ENCODE assay signal across 16 cellular contexts in genomic region chr7:6016653-6016966, GRCh38. TPM values are rescaled to one million over a fixed set of nuclear protein-coding genes. Genes with fewer than 3 reads are reported as not detected.
DNase-seq lines count a peak whose midpoint lies in the region; ATAC-seq, FAIRE-seq and TF ChIP-seq lines count a peak whose summit lies in the region.
"Had no signal": no experiment of that assay in that cellular context is flagged by ENCODE, and none has a peak within 500 bp of the region (broad histone marks: within the 10 kb centered on the region; RNA-seq: fewer than 3 reads in every experiment).

No MANE protein-coding gene starts in this region.

- H3K4me3 Mint-ChIP-seq in astrocyte (ENCODE audit: unreplicated experiment) = no peak overlapping the region
- H3K4me3 Mint-ChIP-seq in CD4-positive, alpha-beta T cell = no peak overlapping the region
- H3K4me3 Mint-ChIP-seq: effector memory CD8-positive, alpha-beta T cell had no signal

- no peak overlapping the region for H3K4me2 ChIP-seq in HCT116 (ENCODE audit: low read length)
- no peak overlapping the region for H3K4me2 ChIP-seq in astrocyte (ENCODE audit: low read length)
- peak overlapping the region; percentile 51 for H3K4me2 ChIP-seq in parathyroid adenoma (ENCODE audit: low read length)

- DNase-seq in HCT116 (ENCODE audit: low read depth, low spot score) (no peak), astrocyte (ENCODE audit: low read depth) (no peak), medulla oblongata (ENCODE audit: extremely low spot score) (no peak)
- no peak for DNase-seq in CD4-positive, alpha-beta T cell
- DNase-seq: body of pancreas; effector memory CD8-positive, alpha-beta T cell; NCI-H146; NCI-H748 treated with DMSO at 0.1 percent for 48 hours; SHP77 treated with DMSO at 0.1 percent for 48 hours; substantia nigra had no signal

- peaks cover 22% of the 10 kb centered on the region for H3K36me3 Mint-ChIP-seq in astrocyte (ENCODE audit: low read depth, unreplicated experiment)
- peaks cover 64% of the 10 kb centered on the region for H3K36me3 Mint-ChIP-seq in CD4-positive, alpha-beta T cell (ENCODE audit: low read depth)

- H3K27ac ChIP-seq in C4-2B = peak overlapping the region; percentile 40
- peak overlapping the region; percentile 4; the same call in 1 of the 2 replicates for H3K27ac ChIP-seq in HCT116 (ENCODE audit: low read depth, low read length)
- H3K27ac ChIP-seq in astrocyte (ENCODE audit: low read depth, low read length) = no peak overlapping the region
- H3K27ac ChIP-seq in parathyroid adenoma = peak overlapping the region; percentile 92
- no peak overlapping the region for H3K27ac ChIP-seq in CD4-positive, alpha-beta T cell (ENCODE audit: low read depth, low read length)
- H3K27ac ChIP-seq: body of pancreas had no signal

- TF ChIP-seq POLR2A in HCT116 (IDR thresholded peaks at IDR 0.05; ENCODE audit: borderline replicate concordance, extremely low read depth, insufficient read depth, insufficient read length) = no peak

- intact Hi-C loops in HCT116 (cut with micrococcal nuclease) = no loop called here
- intact Hi-C loops in CD4-positive, alpha-beta T cell (cut with DNase I, micrococcal nuclease) = no loop called here

- CTCF ChIA-PET in HCT116 (lab: Charles Lee) = no interaction called here
- CTCF ChIA-PET in CD4-positive, alpha-beta T cell (lab: Charles Lee) = no interaction called here

- ATAC-seq in HCT116 = no peak
- no peak for ATAC-seq in CD4-positive, alpha-beta T cell (ENCODE audit: poor library complexity)
- no peak for ATAC-seq in HG02610 (IDR thresholded peaks at IDR 0.05; ENCODE audit: unreplicated experiment)
- ATAC-seq: body of pancreas; effector memory CD8-positive, alpha-beta T cell had no signal

- no peaks in the 10 kb centered on the region for H3K27me3 Mint-ChIP-seq in astrocyte (ENCODE audit: low read depth, unreplicated experiment)
- H3K27me3 Mint-ChIP-seq in CD4-positive, alpha-beta T cell = no peaks in the 10 kb centered on the region
- H3K27me3 Mint-ChIP-seq: effector memory CD8-positive, alpha-beta T cell had no signal

- TF ChIP-seq CTCF in C4-2B (conservative IDR thresholded peaks at IDR 0.05) (no peak), HCT116 (IDR thresholded peaks at IDR 0.05 in 2 of 3, conservative IDR thresholded peaks at IDR 0.05 in 1 of 3; ENCODE audit: borderline replicate concordance in 1 of 3, insufficient read depth in 1 of 3, low read depth in 2 of 3, low read length in 2 of 3) (no peak), astrocyte (IDR thresholded peaks at IDR 0.05; ENCODE audit: insufficient read depth, low read depth, low read length) (no peak), parathyroid adenoma (IDR thresholded peaks at IDR 0.05) (no peak)
- no peak for TF ChIP-seq CTCF in CD4-positive, alpha-beta T cell (IDR thresholded peaks at IDR 0.05)

- H4K20me1 ChIP-seq in HCT116 (ENCODE audit: insufficient read depth) (no peaks in the 10 kb centered on the region), astrocyte (ENCODE audit: insufficient read depth, low read length) (peaks cover 4% of the 10 kb centered on the region)

- H3K9me3 ChIP-seq in HCT116 (ENCODE audit: control insufficient read depth in 1 of 2, insufficient read depth in 1 of 2, low read depth in 1 of 2, low read length in 2 of 2) (no peaks in the 10 kb centered on the region), astrocyte (ENCODE audit: insufficient read depth, low read depth, low read length) (no peaks in the 10 kb centered on the region), parathyroid adenoma (ENCODE audit: control insufficient read depth, low read length) (no peaks in the 10 kb centered on the region)
- H3K9me3 ChIP-seq in CD4-positive, alpha-beta T cell (ENCODE audit: control insufficient read depth, low read length) = no peaks in the 10 kb centered on the region
- H3K9me3 ChIP-seq: body of pancreas, right lobe of liver had no signal

- H3K4me3 ChIP-seq in HCT116 (replicated peaks in 1 of 2; ENCODE audit: low read depth in 1 of 2, low read length in 2 of 2) (no peak overlapping the region), astrocyte (ENCODE audit: insufficient read depth, low read depth, low read length) (no peak overlapping the region), parathyroid adenoma (ENCODE audit: low read depth, low read length) (peak overlapping the region; percentile 27)
- H3K4me3 ChIP-seq: body of pancreas, right lobe of liver had no signal

- H2AFZ ChIP-seq in HCT116 (ENCODE audit: low read depth, low read length, poor library complexity, severe bottlenecking) (no peak overlapping the region), astrocyte (ENCODE audit: low read depth, low read length) (no peak overlapping the region), parathyroid adenoma (no peak overlapping the region)

- FAIRE-seq in astrocyte (lab: Jason Lieb, UNC) = no peak
- FAIRE-seq: D721Med had no signal

- H3K4me1 ChIP-seq in HCT116 (ENCODE audit: control insufficient read depth in 1 of 2, insufficient read depth in 2 of 2, low read length in 2 of 2) = peaks cover 15 to 21% of the 10 kb centered on the region in 2 experiments; a peak in 3 of 4 replicates
- H3K4me1 ChIP-seq in astrocyte (ENCODE audit: insufficient read depth, low read length) = peaks cover 6% of the 10 kb centered on the region
- H3K4me1 ChIP-seq in parathyroid adenoma = peaks cover 40% of the 10 kb centered on the region

- H3K36me3 ChIP-seq in HCT116 (ENCODE audit: control insufficient read depth in 1 of 2, insufficient read depth in 2 of 2, low read length in 2 of 2) (peaks cover 21 to 50% of the 10 kb centered on the region in 2 experiments; a peak in 3 of 4 replicates), astrocyte (ENCODE audit: insufficient read depth, low read length) (peaks cover 23% of the 10 kb centered on the region), parathyroid adenoma (ENCODE audit: control insufficient read depth, insufficient read depth, low read length) (no peaks in the 10 kb centered on the region)

- H3K27ac Mint-ChIP-seq in astrocyte (ENCODE audit: unreplicated experiment) = peak overlapping the region; percentile 98
- no peak overlapping the region for H3K27ac Mint-ChIP-seq in CD4-positive, alpha-beta T cell
- H3K27ac Mint-ChIP-seq: effector memory CD8-positive, alpha-beta T cell had no signal

- POLR2A ChIA-PET in HCT116 (lab: Charles Lee) = interaction anchor here (1.0 kb wide), 1 partner anchor 13 kb away, joined by 3 read pairs; no protein-coding TSS in a partner anchor
- POLR2A ChIA-PET in CD4-positive, alpha-beta T cell (lab: Charles Lee) = no interaction called here

- H3K9me3 Mint-ChIP-seq in astrocyte (ENCODE audit: unreplicated experiment) = no peaks in the 10 kb centered on the region
- no peaks in the 10 kb centered on the region for H3K9me3 Mint-ChIP-seq in CD4-positive, alpha-beta T cell
- H3K9me3 Mint-ChIP-seq: effector memory CD8-positive, alpha-beta T cell had no signal

- no peak for TF ChIP-seq RAD21 in HCT116 (IDR thresholded peaks at IDR 0.05; ENCODE audit: low read depth)

- peaks cover 16% of the 10 kb centered on the region for H3K79me2 ChIP-seq in HCT116 (ENCODE audit: insufficient read depth, low read length)
- H3K79me2 ChIP-seq in astrocyte (ENCODE audit: insufficient read depth, low read length) = peaks cover 25% of the 10 kb centered on the region
- H3K79me2 ChIP-seq in parathyroid adenoma = peaks cover 5% of the 10 kb centered on the region

- RAD21 ChIA-PET in HCT116 (lab: Charles Lee; ENCODE audit: low non-redundant PET in 1 of 2, low total read pairs in 2 of 2, uncharacterized antibody in 2 of 2, unreplicated experiment in 2 of 2) = no interaction called here

- H3K9ac ChIP-seq in HCT116 (ENCODE audit: low read length) = no peak overlapping the region
- H3K9ac ChIP-seq in astrocyte (ENCODE audit: low read length) = no peak overlapping the region
- H3K9ac ChIP-seq in parathyroid adenoma = no peak overlapping the region

- BruUV-seq in HCT116 (replicated peaks; lab: Mats Ljungman, UMichigan) = no TSS peak

- H3K9me2 ChIP-seq in HCT116 (ENCODE audit: insufficient read depth) = no peaks in the 10 kb centered on the region

- peaks cover 21% of the 10 kb centered on the region for H3K4me1 Mint-ChIP-seq in astrocyte (ENCODE audit: low read depth, unreplicated experiment)
- H3K4me1 Mint-ChIP-seq in CD4-positive, alpha-beta T cell (ENCODE audit: low read depth) = peaks cover 10% of the 10 kb centered on the region

- no peaks in the 10 kb centered on the region for H3K27me3 ChIP-seq in HCT116 (ENCODE audit: insufficient read depth, low read length)
- H3K27me3 ChIP-seq in astrocyte (ENCODE audit: insufficient read depth, low read length) = no peaks in the 10 kb centered on the region
- no peaks in the 10 kb centered on the region for H3K27me3 ChIP-seq in parathyroid adenoma (ENCODE audit: control insufficient read depth, insufficient read depth, low read length)
- H3K27me3 ChIP-seq in CD4-positive, alpha-beta T cell (ENCODE audit: control insufficient read depth, insufficient read depth, low read length) = no peaks in the 10 kb centered on the region
- H3K27me3 ChIP-seq: body of pancreas, right lobe of liver had no signal

TF ChIP-seq in HCT116, 20 proteins besides CTCF, POLR2A, EP300 and RAD21:
- TF ChIP-seq CEBPB (IDR thresholded peaks at IDR 0.05; ENCODE audit: low read depth) = no peak

RNA-seq across cellular contexts. Expression of gene AIMP2, which starts 7.5 kb away (rescaled TPM):
- total RNA-seq in HCT116 (2021; ENCODE audit: unreplicated experiment) = 61.8 TPM
- polyA plus RNA-seq in HCT116 (2012) = 37.6 and 39.6 TPM in 2 replicates
- total RNA-seq in astrocyte = 46.9 and 48.3 TPM in 2 replicates
- total RNA-seq in CD4-positive, alpha-beta T cell = 1 to 10 TPM; 4.3 to 5.4 TPM

RNA-seq across cellular contexts. Expression of gene PMS2, which starts 7.8 kb away (rescaled TPM):
- total RNA-seq in HCT116 (2021; ENCODE audit: unreplicated experiment) = 27.6 TPM
- polyA plus RNA-seq in HCT116 (2012) = 11.6 and 15.0 TPM in 2 replicates
- total RNA-seq in astrocyte = 15.3 and 17.8 TPM in 2 replicates
- 10 to 100 TPM; 10.8 to 15.0 TPM for total RNA-seq in CD4-positive, alpha-beta T cell

RNA-seq across cellular contexts. Expression of gene ANKRD61, which starts 14.6 kb away (rescaled TPM):
- total RNA-seq in HCT116 (2021; ENCODE audit: unreplicated experiment) = 0.17 TPM
- 0.94 and 1.3 TPM in 2 replicates for polyA plus RNA-seq in HCT116 (2012)
- 0.18 and 0.31 TPM in 2 replicates for total RNA-seq in astrocyte
- not detected for total RNA-seq in CD4-positive, alpha-beta T cell
- total RNA-seq: body of pancreas, kidney epithelial cell had no signal

RNA-seq across cellular contexts. Expression of gene EIF2AK1, which starts 42.4 kb away (rescaled TPM):
- total RNA-seq in HCT116 (2021; ENCODE audit: unreplicated experiment) (141 TPM), astrocyte (115 and 119 TPM in 2 replicates)
- 60.0 and 83.4 TPM in 2 replicates for polyA plus RNA-seq in HCT116 (2012)
- total RNA-seq in CD4-positive, alpha-beta T cell = 10 to 100 TPM; 51.9 to 53.6 TPM

RNA-seq across cellular contexts. Expression of gene RSPH10B, which starts 46.1 kb away (rescaled TPM):
- total RNA-seq in HCT116 (2021; ENCODE audit: unreplicated experiment) = not detected
- polyA plus RNA-seq in HCT116 (2012) = 0.04 and 0.16 TPM in 2 replicates
- total RNA-seq in astrocyte = 0.12 TPM in 1 of 2 replicates, not detected in the other
- total RNA-seq in CD4-positive, alpha-beta T cell = not detected
- total RNA-seq: body of pancreas, kidney epithelial cell had no signal

Comparison
In these comparisons a context has a peak if more than half of its experiments do, and no peak if none do; other contexts are left out.
1. H3K27ac ChIP-seq: peak in C4-2B (single experiment), HCT116 (single experiment) and parathyroid adenoma (single experiment); none in astrocyte (single experiment) and CD4-positive, alpha-beta T cell (single experiment).